In genomic region chr5:160293386-160293785, GRCh38 we compare ENCODE assay signal across 1 cellular context.
TF ChIP-seq lines count a peak whose summit lies in the region.

No MANE protein-coding gene starts in this region.

TF ChIP-seq in GM23338, 12 proteins besides CTCF, POLR2A, EP300 and RAD21:
- TF ChIP-seq STAT1 (IDR thresholded peaks at IDR 0.05; ENCODE audit: unreplicated experiment) (no peak), CREB1 (CRISPR knock-in tag; IDR thresholded peaks at IDR 0.05; ENCODE audit: low read depth) (no peak), ZNF114 (CRISPR knock-in tag; IDR thresholded peaks at IDR 0.05) (no peak), JUNB (IDR thresholded peaks at IDR 0.05; ENCODE audit: unreplicated experiment) (no peak), ETS1 (IDR thresholded peaks at IDR 0.05) (no peak), NANOG (IDR thresholded peaks at IDR 0.05; ENCODE audit: borderline replicate concordance) (no peak), ZNF331 (CRISPR knock-in tag; IDR thresholded peaks at IDR 0.05; ENCODE audit: low read depth) (no peak), EZH2phosphoT487 (IDR thresholded peaks at IDR 0.05; ENCODE audit: unreplicated experiment) (no peak), REST (IDR thresholded peaks at IDR 0.05; ENCODE audit: unreplicated experiment) (no peak), EZH2 (IDR thresholded peaks at IDR 0.05; ENCODE audit: low read depth, unreplicated experiment) (no peak), POLR2AphosphoS5 (IDR thresholded peaks at IDR 0.05; ENCODE audit: low read depth) (no peak)
- TF ChIP-seq, protein P1, sequence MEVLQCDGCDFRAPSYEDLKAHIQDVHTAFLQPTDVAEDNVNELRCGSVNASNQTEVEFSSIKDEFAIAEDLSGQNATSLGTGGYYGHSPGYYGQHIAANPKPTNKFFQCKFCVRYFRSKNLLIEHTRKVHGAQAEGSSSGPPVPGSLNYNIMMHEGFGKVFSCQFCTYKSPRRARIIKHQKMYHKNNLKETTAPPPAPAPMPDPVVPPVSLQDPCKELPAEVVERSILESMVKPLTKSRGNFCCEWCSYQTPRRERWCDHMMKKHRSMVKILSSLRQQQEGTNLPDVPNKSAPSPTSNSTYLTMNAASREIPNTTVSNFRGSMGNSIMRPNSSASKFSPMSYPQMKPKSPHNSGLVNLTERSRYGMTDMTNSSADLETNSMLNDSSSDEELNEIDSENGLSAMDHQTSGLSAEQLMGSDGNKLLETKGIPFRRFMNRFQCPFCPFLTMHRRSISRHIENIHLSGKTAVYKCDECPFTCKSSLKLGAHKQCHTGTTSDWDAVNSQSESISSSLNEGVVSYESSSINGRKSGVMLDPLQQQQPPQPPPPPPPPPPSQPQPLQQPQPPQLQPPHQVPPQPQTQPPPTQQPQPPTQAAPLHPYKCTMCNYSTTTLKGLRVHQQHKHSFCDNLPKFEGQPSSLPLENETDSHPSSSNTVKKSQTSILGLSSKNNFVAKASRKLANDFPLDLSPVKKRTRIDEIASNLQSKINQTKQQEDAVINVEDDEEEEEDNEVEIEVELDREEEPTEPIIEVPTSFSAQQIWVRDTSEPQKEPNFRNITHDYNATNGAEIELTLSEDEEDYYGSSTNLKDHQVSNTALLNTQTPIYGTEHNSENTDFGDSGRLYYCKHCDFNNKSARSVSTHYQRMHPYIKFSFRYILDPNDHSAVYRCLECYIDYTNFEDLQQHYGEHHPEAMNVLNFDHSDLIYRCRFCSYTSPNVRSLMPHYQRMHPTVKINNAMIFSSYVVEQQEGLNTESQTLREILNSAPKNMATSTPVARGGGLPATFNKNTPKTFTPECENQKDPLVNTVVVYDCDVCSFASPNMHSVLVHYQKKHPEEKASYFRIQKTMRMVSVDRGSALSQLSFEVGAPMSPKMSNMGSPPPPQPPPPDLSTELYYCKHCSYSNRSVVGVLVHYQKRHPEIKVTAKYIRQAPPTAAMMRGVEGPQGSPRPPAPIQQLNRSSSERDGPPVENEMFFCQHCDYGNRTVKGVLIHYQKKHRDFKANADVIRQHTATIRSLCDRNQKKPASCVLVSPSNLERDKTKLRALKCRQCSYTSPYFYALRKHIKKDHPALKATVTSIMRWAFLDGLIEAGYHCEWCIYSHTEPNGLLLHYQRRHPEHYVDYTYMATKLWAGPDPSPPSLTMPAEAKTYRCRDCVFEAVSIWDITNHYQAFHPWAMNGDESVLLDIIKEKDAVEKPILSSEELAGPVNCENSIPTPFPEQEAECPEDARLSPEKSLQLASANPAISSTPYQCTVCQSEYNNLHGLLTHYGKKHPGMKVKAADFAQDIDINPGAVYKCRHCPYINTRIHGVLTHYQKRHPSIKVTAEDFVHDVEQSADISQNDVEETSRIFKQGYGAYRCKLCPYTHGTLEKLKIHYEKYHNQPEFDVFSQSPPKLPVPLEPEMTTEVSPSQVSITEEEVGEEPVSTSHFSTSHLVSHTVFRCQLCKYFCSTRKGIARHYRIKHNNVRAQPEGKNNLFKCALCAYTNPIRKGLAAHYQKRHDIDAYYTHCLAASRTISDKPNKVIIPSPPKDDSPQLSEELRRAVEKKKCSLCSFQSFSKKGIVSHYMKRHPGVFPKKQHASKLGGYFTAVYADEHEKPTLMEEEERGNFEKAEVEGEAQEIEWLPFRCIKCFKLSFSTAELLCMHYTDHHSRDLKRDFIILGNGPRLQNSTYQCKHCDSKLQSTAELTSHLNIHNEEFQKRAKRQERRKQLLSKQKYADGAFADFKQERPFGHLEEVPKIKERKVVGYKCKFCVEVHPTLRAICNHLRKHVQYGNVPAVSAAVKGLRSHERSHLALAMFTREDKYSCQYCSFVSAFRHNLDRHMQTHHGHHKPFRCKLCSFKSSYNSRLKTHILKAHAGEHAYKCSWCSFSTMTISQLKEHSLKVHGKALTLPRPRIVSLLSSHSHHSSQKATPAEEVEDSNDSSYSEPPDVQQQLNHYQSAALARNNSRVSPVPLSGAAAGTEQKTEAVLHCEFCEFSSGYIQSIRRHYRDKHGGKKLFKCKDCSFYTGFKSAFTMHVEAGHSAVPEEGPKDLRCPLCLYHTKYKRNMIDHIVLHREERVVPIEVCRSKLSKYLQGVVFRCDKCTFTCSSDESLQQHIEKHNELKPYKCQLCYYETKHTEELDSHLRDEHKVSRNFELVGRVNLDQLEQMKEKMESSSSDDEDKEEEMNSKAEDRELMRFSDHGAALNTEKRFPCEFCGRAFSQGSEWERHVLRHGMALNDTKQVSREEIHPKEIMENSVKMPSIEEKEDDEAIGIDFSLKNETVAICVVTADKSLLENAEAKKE (CRISPR knock-in tag; IDR thresholded peaks at IDR 0.05): no peak
